8 cellular contexts compared by ENCODE assay signal in the genomic region with DNA sequence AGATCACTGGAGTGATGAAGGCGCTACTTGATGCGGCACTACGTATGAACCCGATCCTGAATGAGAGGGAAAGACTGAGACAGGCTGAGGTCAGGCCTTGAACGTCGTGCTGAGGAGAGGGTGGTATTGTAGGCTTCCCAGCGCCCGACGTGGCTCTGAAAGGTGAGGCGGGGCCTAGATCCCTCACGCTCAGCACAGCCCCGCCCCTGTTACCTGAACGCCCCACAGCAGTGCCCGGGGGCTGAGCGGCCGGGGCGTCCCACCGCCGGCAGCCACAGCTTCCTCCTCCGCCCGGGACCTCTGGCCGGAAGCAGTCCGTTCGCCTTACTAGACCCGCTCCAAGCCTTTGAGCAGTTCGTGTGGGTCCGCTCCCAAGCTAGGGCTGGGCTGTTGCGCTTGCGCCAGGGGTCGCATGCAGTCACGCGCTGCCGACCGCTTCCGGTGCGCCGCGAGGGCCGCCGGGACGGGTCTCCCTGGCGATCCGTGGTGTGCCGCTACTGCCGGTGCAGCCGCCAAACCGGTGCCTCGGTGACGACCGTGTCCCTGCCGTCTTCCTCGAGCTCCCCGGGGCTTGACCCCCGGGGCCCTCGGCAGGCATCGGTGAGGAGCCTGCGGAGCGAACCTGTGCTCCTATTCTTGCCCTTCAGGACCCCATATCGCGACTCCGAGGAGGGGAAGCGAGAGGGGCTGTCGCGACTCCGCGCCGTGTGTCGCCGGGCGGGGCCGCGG. TPM values are rescaled to one million over a fixed set of nuclear protein-coding genes. Genes with fewer than 3 reads are reported as not detected.
A peak's percentile ranks its signal among the peaks of the same experiment; 100 is the strongest.
DNase-seq lines count a peak whose midpoint lies in the region; ATAC-seq, FAIRE-seq and TF ChIP-seq lines count a peak whose summit lies in the region.

A gene with protein sequence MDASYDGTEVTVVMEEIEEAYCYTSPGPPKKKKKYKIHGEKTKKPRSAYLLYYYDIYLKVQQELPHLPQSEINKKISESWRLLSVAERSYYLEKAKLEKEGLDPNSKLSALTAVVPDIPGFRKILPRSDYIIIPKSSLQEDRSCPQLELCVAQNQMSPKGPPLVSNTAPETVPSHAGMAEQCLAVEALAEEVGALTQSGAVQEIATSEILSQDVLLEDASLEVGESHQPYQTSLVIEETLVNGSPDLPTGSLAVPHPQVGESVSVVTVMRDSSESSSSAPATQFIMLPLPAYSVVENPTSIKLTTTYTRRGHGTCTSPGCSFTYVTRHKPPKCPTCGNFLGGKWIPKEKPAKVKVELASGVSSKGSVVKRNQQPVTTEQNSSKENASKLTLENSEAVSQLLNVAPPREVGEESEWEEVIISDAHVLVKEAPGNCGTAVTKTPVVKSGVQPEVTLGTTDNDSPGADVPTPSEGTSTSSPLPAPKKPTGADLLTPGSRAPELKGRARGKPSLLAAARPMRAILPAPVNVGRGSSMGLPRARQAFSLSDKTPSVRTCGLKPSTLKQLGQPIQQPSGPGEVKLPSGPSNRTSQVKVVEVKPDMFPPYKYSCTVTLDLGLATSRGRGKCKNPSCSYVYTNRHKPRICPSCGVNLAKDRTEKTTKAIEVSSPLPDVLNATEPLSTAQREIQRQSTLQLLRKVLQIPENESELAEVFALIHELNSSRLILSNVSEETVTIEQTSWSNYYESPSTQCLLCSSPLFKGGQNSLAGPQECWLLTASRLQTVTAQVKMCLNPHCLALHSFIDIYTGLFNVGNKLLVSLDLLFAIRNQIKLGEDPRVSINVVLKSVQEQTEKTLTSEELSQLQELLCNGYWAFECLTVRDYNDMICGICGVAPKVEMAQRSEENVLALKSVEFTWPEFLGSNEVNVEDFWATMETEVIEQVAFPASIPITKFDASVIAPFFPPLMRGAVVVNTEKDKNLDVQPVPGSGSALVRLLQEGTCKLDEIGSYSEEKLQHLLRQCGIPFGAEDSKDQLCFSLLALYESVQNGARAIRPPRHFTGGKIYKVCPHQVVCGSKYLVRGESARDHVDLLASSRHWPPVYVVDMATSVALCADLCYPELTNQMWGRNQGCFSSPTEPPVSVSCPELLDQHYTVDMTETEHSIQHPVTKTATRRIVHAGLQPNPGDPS (N-terminal part only) (plus strand): TSS at position 479 of the 729 bp plus-strand sequence. CDS start 4,114 bp downstream, outside the sequence.
A gene (minus strand): TSS at position 394 of the 729 bp plus-strand sequence. CDS start 4,306 bp downstream, outside the sequence.

- H3K4me3 ChIP-seq in WI38 (ENCODE audit: low read depth, low read length): peak within 1 kb of the TSS; percentile 93
- peak within 1 kb of the TSS; percentile 74 for H3K4me3 ChIP-seq in bronchial epithelial cell (ENCODE audit: low read depth, low read length)

- TF ChIP-seq CTCF in WI38 (IDR thresholded peaks at IDR 0.05; ENCODE audit: low read depth, low read length) (no peak), bronchial epithelial cell (IDR thresholded peaks at IDR 0.05; ENCODE audit: insufficient read depth, low read length, severe bottlenecking) (no peak)

- H3K27ac Mint-ChIP-seq in immature natural killer cell: peak within 1 kb of the TSS; percentile 90 to 98 (median 96)

- H3K36me3 Mint-ChIP-seq in immature natural killer cell: peaks cover 9 to 19% (median 14%) of the 10 kb centered on the region in 3 donors

- FAIRE-seq in bronchial epithelial cell (lab: Jason Lieb, UNC): no peak

- H3K4me1 Mint-ChIP-seq in immature natural killer cell: peaks cover 35 to 53% of the 10 kb centered on the region in 2 donors

- H3K27me3 ChIP-seq in bronchial epithelial cell (ENCODE audit: control insufficient read depth, insufficient read depth, low read length): no peaks in the 10 kb centered on the region

- H3K9me3 Mint-ChIP-seq in immature natural killer cell: no peaks in the 10 kb centered on the region

- peak; percentile 91 for ATAC-seq in GM18907 (IDR thresholded peaks at IDR 0.05; ENCODE audit: unreplicated experiment)
- ATAC-seq in HG03139 (IDR thresholded peaks at IDR 0.05; ENCODE audit: unreplicated experiment): peak; percentile 90

- H3K4me3 Mint-ChIP-seq in immature natural killer cell: peak within 1 kb of the TSS; percentile 93 to 98 (median 96)

- H3K27me3 Mint-ChIP-seq in immature natural killer cell (ENCODE audit: low read depth in 3 of 3): peaks cover 2 to 14% (median 2%) of the 10 kb centered on the region in 3 donors

- DNase-seq in AG08395 (ENCODE audit: low spot score) (peak; percentile 96), NCI-H2196 treated with DMSO at 0.1 percent for 48 hours (lab: John Stamatoyannopoulos, UW; ENCODE audit: unreplicated experiment) (peak; percentile 90), bronchial epithelial cell (ENCODE audit: low read depth) (peak; percentile 78), immature natural killer cell (peak; percentile 89 to 90 (median 90)), smooth muscle cell of the brain vasculature (ENCODE audit: low read depth, low spot score) (peak; percentile 82)

- H3K36me3 ChIP-seq in bronchial epithelial cell (ENCODE audit: control insufficient read depth, insufficient read depth, low read length): no peaks in the 10 kb centered on the region

RNA-seq across cellular contexts. Expression of the first gene that starts in this region (rescaled TPM):
- 21.9 and 22.9 TPM in 2 replicates for total RNA-seq in bronchial epithelial cell
- polyA plus RNA-seq in immature natural killer cell: 10 to 100 TPM in 2 of 3 donors, 1 to 10 TPM in 1; 5.2 to 16.2 (median 12.7) TPM

RNA-seq across cellular contexts. Expression of the second gene that starts in this region (rescaled TPM):
- total RNA-seq in bronchial epithelial cell: 5.8 and 6.8 TPM in 2 replicates
- polyA plus RNA-seq in immature natural killer cell: 1 to 10 TPM in 2 of 3 donors, under 1 TPM in 1; 0.48 to 2.0 (median 1.1) TPM

Comparison
In these comparisons a context has a peak if more than half of its experiments do, and no peak if none do; other contexts are left out.
1. Peak in every context shown above with its lines: DNase-seq, ATAC-seq and H3K4me3 ChIP-seq.